8 cellular contexts compared by ENCODE assay signal in the genomic region with DNA sequence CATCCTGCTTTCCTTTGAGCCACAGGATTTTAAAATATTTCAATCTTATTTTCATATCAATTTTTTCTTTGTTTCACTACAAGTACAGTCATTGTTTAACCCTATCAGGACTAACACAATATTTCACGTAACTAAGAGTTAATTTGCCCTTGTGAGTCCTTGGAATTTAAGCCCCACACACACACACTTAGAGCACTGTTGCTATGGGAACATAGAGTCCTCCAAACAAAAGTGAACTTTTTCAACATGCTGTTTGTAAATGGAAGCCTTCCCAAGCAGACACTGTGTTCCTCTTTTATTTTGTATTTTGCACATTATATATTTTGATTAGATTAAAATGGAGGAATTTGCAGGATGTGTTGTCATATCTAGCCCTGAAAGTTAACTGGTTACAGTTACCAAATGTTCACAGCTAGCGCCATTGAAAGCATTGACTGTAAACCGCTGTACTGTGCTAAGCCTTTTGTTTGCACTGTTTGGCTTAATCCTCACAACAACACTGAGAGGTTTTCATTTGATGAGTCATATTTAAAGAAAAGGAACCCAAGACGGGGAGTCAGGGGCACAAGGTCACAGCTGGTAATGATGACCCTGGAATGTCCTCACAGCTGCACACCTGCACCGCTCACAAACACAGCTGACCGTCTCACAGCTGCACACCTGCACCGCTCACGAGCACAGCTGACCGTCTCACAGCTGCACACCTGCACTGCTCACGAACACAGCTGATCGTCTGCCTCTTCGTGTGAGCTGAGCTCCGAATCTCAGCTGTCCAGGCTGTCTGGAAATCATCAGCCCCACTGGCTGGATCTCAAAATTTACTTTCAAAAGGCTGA. TPM values are rescaled to one million over a fixed set of nuclear protein-coding genes. Genes with fewer than 3 reads are reported as not detected.
DNase-seq lines count a peak whose midpoint lies in the region; ATAC-seq and TF ChIP-seq lines count a peak whose summit lies in the region.

No MANE protein-coding gene starts in this region.

- no peak for TF ChIP-seq CTCF in fibroblast of villous mesenchyme (IDR thresholded peaks at IDR 0.05; ENCODE audit: insufficient read depth, low read depth, low read length)

- no peak for ATAC-seq in GM18502 (IDR thresholded peaks at IDR 0.05; ENCODE audit: poor library complexity, unreplicated experiment)

- DNase-seq in AG20443 (ENCODE audit: low spot score) (peak; percentile 62), HCEC 1CT (peak; percentile 82), NCI-H774 (lab: John Stamatoyannopoulos, UW) (peak; percentile 62), fibroblast of villous mesenchyme (ENCODE audit: low read depth) (peak; percentile 81), skeletal muscle cell (ENCODE audit: low read depth) (peak; percentile 45), anterior cingulate cortex (lab: John Stamatoyannopoulos, UW) (no peak)
- no peak for DNase-seq in effector CD8-positive, alpha-beta T cell (lab: John Stamatoyannopoulos, UW)

- H3K4me3 ChIP-seq in fibroblast of villous mesenchyme (ENCODE audit: low read depth, low read length) (no peak overlapping the region), skeletal muscle cell (ENCODE audit: low read depth, low read length) (no peak overlapping the region)

RNA-seq across cellular contexts. Expression of a gene that starts 6.3 kb away (rescaled TPM):
- 30.2 and 39.9 TPM in 2 replicates for total RNA-seq in fibroblast of villous mesenchyme

Comparison
In these comparisons a context has a peak if more than half of its experiments do, and no peak if none do; other contexts are left out.
1. DNase-seq: peak in AG20443 (single experiment), HCEC 1CT (single experiment), NCI-H774 (single experiment), fibroblast of villous mesenchyme (single experiment) and skeletal muscle cell (single experiment); none in anterior cingulate cortex (0 of 58) and effector CD8-positive, alpha-beta T cell (single experiment).